In the genomic region with DNA sequence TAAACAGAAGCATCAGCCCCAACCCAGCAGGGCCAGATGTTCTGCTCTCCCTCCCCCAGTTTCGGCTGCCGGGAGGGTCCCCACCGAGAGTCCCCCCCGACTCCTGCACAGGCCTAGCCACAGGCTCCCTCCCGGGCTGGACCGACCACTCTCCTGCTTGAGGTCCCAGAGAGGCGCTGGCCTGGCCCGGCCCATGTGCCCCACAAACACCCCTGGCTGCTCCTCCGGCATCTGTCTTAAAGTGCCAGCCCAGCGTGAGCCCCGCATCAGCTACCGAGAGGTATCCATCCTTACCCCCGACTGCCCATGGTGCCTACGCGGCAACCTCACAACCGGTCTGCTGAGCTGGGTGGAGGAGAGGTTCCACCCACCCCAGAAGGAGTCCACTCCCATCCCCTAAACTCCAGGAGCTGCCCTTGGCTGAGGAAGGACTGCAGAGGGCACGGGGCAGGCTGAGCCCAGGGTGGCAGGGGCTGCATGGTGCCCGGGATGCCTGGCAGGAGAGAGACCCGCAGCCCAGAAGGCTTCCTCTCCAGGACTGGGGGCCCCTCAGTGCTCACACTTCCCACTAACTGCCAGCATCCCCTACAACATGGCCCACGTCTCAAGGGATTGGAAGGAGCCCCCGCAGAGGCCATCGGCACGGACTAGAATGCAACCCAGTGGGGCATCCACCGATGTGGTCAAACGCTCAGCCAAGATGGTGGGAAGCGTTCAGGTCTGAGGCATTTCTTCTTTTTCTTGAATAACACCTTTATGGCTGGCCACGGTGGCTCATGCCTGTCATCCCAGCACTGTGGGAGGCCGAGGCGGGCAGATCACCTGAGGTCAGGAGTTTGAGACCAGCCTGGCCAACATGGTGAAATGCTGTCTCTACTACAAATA, we compare ENCODE assay signal across 14 cellular contexts. TPM values are rescaled to one million over a fixed set of nuclear protein-coding genes. Genes with fewer than 3 reads are reported as not detected.
A peak's percentile ranks its signal among the peaks of the same experiment; 100 is the strongest.
DNase-seq lines count a peak whose midpoint lies in the region; ATAC-seq and TF ChIP-seq lines count a peak whose summit lies in the region.
"Had no signal": no experiment of that assay in that cellular context is flagged by ENCODE, and none has a peak within 500 bp of the region (broad histone marks: within the 10 kb centered on the region; RNA-seq: fewer than 3 reads in every experiment).

No MANE protein-coding gene starts in this region.

- H3K27ac Mint-ChIP-seq in glutamatergic neuron (ENCODE audit: unreplicated experiment) (no peak overlapping the region), neural progenitor cell (peak overlapping the region; percentile 50)
- no peak overlapping the region for H3K27ac Mint-ChIP-seq in stimulated activated naive CD8-positive, alpha-beta T cell treated with anti-CD3 and anti-CD28 coated beads, Interleukin-15, amount 100 ng/mL, for 72 hours
- H3K27ac Mint-ChIP-seq: activated naive CD8-positive, alpha-beta T cell treated with anti-CD3 and anti-CD28 coated beads, Interleukin-2, amount 10 ng/mL, durations not matched to agents 7 days and 5 days had no signal

- in situ Hi-C loops in transverse colon (cut with MboI; ENCODE audit: low pct_ligation_motif_present in 1 of 4, low pct_unique_long_range_greater_than_20kb in 1 of 4, low sequenced_read_pairs in 3 of 4), result no loop called here

- H3K27me3 Mint-ChIP-seq in glutamatergic neuron (ENCODE audit: unreplicated experiment), result no peaks in the 10 kb centered on the region
- H3K27me3 Mint-ChIP-seq in neural progenitor cell (ENCODE audit: insufficient read depth, low read depth), result peaks cover 4% of the 10 kb centered on the region
- H3K27me3 Mint-ChIP-seq in stimulated activated naive CD8-positive, alpha-beta T cell treated with anti-CD3 and anti-CD28 coated beads, Interleukin-15, amount 100 ng/mL, for 72 hours, result peaks cover 71% of the 10 kb centered on the region

- no peak for TF ChIP-seq CTCF in glutamatergic neuron (IDR thresholded peaks at IDR 0.05; ENCODE audit: partially characterized antibody, unreplicated experiment)
- TF ChIP-seq CTCF in neural progenitor cell (IDR thresholded peaks at IDR 0.05), result no peak
- TF ChIP-seq CTCF in transverse colon (IDR thresholded peaks at IDR 0.05), result no peak

- peaks cover 3% of the 10 kb centered on the region for H3K9me3 Mint-ChIP-seq in glutamatergic neuron (ENCODE audit: unreplicated experiment)
- no peaks in the 10 kb centered on the region for H3K9me3 Mint-ChIP-seq in neural progenitor cell
- no peaks in the 10 kb centered on the region for H3K9me3 Mint-ChIP-seq in stimulated activated naive CD8-positive, alpha-beta T cell treated with anti-CD3 and anti-CD28 coated beads, Interleukin-15, amount 100 ng/mL, for 72 hours
- H3K9me3 Mint-ChIP-seq: activated naive CD8-positive, alpha-beta T cell treated with anti-CD3 and anti-CD28 coated beads, Interleukin-2, amount 10 ng/mL, durations not matched to agents 7 days and 5 days had no signal

- H3K4me3 ChIP-seq in neural progenitor cell, result no peak overlapping the region
- H3K4me3 ChIP-seq in transverse colon, result no peak overlapping the region

- no peak for TF ChIP-seq EP300 in transverse colon (IDR thresholded peaks at IDR 0.05; ENCODE audit: low read depth)

- peak overlapping the region; percentile 30 for H3K4me3 Mint-ChIP-seq in glutamatergic neuron (ENCODE audit: unreplicated experiment)
- no peak overlapping the region for H3K4me3 Mint-ChIP-seq in neural progenitor cell
- H3K4me3 Mint-ChIP-seq in stimulated activated naive CD8-positive, alpha-beta T cell treated with anti-CD3 and anti-CD28 coated beads, Interleukin-15, amount 100 ng/mL, for 72 hours, result peak overlapping the region in 1 of 2 donors; percentile 56
- H3K4me3 Mint-ChIP-seq: activated naive CD8-positive, alpha-beta T cell treated with anti-CD3 and anti-CD28 coated beads, Interleukin-2, amount 10 ng/mL, durations not matched to agents 7 days and 5 days had no signal

- H3K4me1 ChIP-seq in neural progenitor cell (peaks cover 12% of the 10 kb centered on the region), transverse colon (peaks cover 7 to 26% (median 13%) of the 10 kb centered on the region in 4 donors)

- peaks cover 22% of the 10 kb centered on the region for H3K27me3 ChIP-seq in neural progenitor cell
- peaks cover 60% of the 10 kb centered on the region for H3K27me3 ChIP-seq in transverse colon

- H3K36me3 ChIP-seq in neural progenitor cell, result no peaks in the 10 kb centered on the region
- no peaks in the 10 kb centered on the region for H3K36me3 ChIP-seq in transverse colon

- no peak overlapping the region for H3K9ac ChIP-seq in neural progenitor cell

- ATAC-seq in GM21515 (IDR thresholded peaks at IDR 0.05; ENCODE audit: unreplicated experiment) (no peak), GM18858 (IDR thresholded peaks at IDR 0.05; ENCODE audit: unreplicated experiment) (no peak)
- ATAC-seq in stimulated activated naive CD8-positive, alpha-beta T cell treated with anti-CD3 and anti-CD28 coated beads, Interleukin-15, amount 100 ng/mL, for 72 hours, result no peak

- intact Hi-C loops in transverse colon (cut with DNase I; ENCODE audit: low total_unique reads), result no loop called here

- TF ChIP-seq POLR2A in transverse colon (IDR thresholded peaks at IDR 0.05), result no peak

- H3K27ac ChIP-seq in neural progenitor cell (no peak overlapping the region), transverse colon (peak overlapping the region; percentile 16 to 70 (median 49))
- H3K27ac ChIP-seq: C4-2B had no signal

- DNase-seq in UCSD-AML1 (lab: John Stamatoyannopoulos, UW; ENCODE audit: unreplicated experiment) (peak; percentile 74), glutamatergic neuron (no peak), neural progenitor cell (ENCODE audit: low spot score) (no peak), transverse colon (no peak), NOMO-1 (lab: John Stamatoyannopoulos, UW; ENCODE audit: unreplicated experiment in 2 of 2) (no peak)
- no peak for DNase-seq in stimulated activated naive CD8-positive, alpha-beta T cell treated with anti-CD3 and anti-CD28 coated beads, Interleukin-15, amount 100 ng/mL, for 72 hours
- DNase-seq: activated T-cell treated with anti-CD3 and anti-CD28 coated beads, Interleukin-2, amount 50 U/mL, for 1 hour; Karpas-422; NCI-H1694; NCI-H510A had no signal

- H3K4me1 Mint-ChIP-seq in glutamatergic neuron (ENCODE audit: low read depth, unreplicated experiment) (peaks cover 8% of the 10 kb centered on the region), neural progenitor cell (peaks cover 33% of the 10 kb centered on the region)
- H3K4me1 Mint-ChIP-seq in stimulated activated naive CD8-positive, alpha-beta T cell treated with anti-CD3 and anti-CD28 coated beads, Interleukin-15, amount 100 ng/mL, for 72 hours, result peaks cover 7% of the 10 kb centered on the region
- H3K4me1 Mint-ChIP-seq: activated naive CD8-positive, alpha-beta T cell treated with anti-CD3 and anti-CD28 coated beads, Interleukin-2, amount 10 ng/mL, durations not matched to agents 7 days and 5 days had no signal

- WGBS in transverse colon (ENCODE audit: low coverage in 1 of 2), 2 donors, result 65 to 100% methylated on average over 1 to 23 of the region's 29 CpGs

- no peak overlapping the region for H3K4me2 ChIP-seq in neural progenitor cell

- no peaks in the 10 kb centered on the region for H4K20me1 ChIP-seq in neural progenitor cell (ENCODE audit: low read depth)

- H2AFZ ChIP-seq in neural progenitor cell (replicated peaks), result peak overlapping the region; percentile 96

- H3F3A ChIP-seq in neural progenitor cell (ENCODE audit: low read depth), result no peaks in the 10 kb centered on the region

- H3K9me3 ChIP-seq in neural progenitor cell (ENCODE audit: low read depth), result no peaks in the 10 kb centered on the region
- no peaks in the 10 kb centered on the region for H3K9me3 ChIP-seq in transverse colon

- no peaks in the 10 kb centered on the region for H3K36me3 Mint-ChIP-seq in glutamatergic neuron (ENCODE audit: unreplicated experiment)
- no peaks in the 10 kb centered on the region for H3K36me3 Mint-ChIP-seq in neural progenitor cell
- H3K36me3 Mint-ChIP-seq: activated naive CD8-positive, alpha-beta T cell treated with anti-CD3 and anti-CD28 coated beads, Interleukin-2, amount 10 ng/mL, durations not matched to agents 7 days and 5 days had no signal

- no peaks in the 10 kb centered on the region for H3K79me2 ChIP-seq in neural progenitor cell (ENCODE audit: low read depth)

RNA-seq across cellular contexts. Expression of gene EGFL7, which starts 15.6 kb away (rescaled TPM):
- total RNA-seq in glutamatergic neuron (ENCODE audit: unreplicated experiment) (8.1 TPM), neural progenitor cell (ENCODE audit: low replicate concordance) (16.5 and 47.4 TPM in 2 replicates), transverse colon (10 to 100 TPM; 12.3 to 64.7 (median 33.6) TPM)

RNA-seq across cellular contexts. Expression of gene AGPAT2, which starts 40.2 kb away (rescaled TPM):
- total RNA-seq in glutamatergic neuron (ENCODE audit: unreplicated experiment), result 72.8 TPM
- 2.4 and 3.4 TPM in 2 replicates for total RNA-seq in neural progenitor cell (ENCODE audit: low replicate concordance)
- total RNA-seq in transverse colon, result 100 to 1,000 TPM; 245 to 441 (median 290) TPM

Comparison
In these comparisons a context has a peak if more than half of its experiments do, and no peak if none do; other contexts are left out.
1. RNA of gene AGPAT2, which starts 40.2 kb away (total RNA-seq): 245 to 441 TPM in transverse colon and 72.8 TPM in glutamatergic neuron (single experiment); 2.4 to 3.4 TPM in neural progenitor cell; every median in the first group is over 10 times any median in the second.